1 cellular context compared by ENCODE assay signal in genomic region chr16:85565796-85566501, GRCh38.
TF ChIP-seq lines count a peak whose summit lies in the region.

No MANE protein-coding gene starts in this region.

TF ChIP-seq in GM23338, 12 proteins besides CTCF, POLR2A, EP300 and RAD21 (continued from another document):
- TF ChIP-seq ZNF462 (CRISPR knock-in tag; IDR thresholded peaks at IDR 0.05) (no peak), JUNB (IDR thresholded peaks at IDR 0.05; ENCODE audit: unreplicated experiment) (no peak)
